Comparison of ENCODE assay signal across 15 cellular contexts in genomic region chr10:31886885-31887284, GRCh38.
"Had no signal": no experiment of that assay in that cellular context is flagged by ENCODE, and none has a peak within 500 bp of the region (broad histone marks: within the 10 kb centered on the region; RNA-seq: fewer than 3 reads in every experiment).

No MANE protein-coding gene starts in this region.

- ATAC-seq: effector memory CD8-positive, alpha-beta T cell; gastroesophageal sphincter; left lung had no signal

- H3K27me3 Mint-ChIP-seq: effector memory CD8-positive, alpha-beta T cell; memory B cell; progenitor cell of endocrine pancreas had no signal

- H3K4me3 ChIP-seq: gastroesophageal sphincter, left lung, sigmoid colon, stomach had no signal

- H3K27ac Mint-ChIP-seq: activated naive CD4-positive, alpha-beta T cell treated with anti-CD3 and anti-CD28 coated beads for 36 hours; activated T-helper 2 cell treated with anti-CD3 and anti-CD28 coated beads, Interferon-gamma antibody, Interleukin-2, Interleukin-4, amounts not matched to agents 10 μg/mL and 5 μg/mL and 100 μg/mL, durations not matched to agents 14 hours and 24 hours and 36 hours; memory B cell had no signal

- DNase-seq: activated CD4-positive, alpha-beta T cell treated with anti-CD3 and anti-CD28 coated beads, Interleukin-2, amount 50 U/mL, for 48 hours; activated naive CD4-positive, alpha-beta T cell treated with anti-CD3 and anti-CD28 coated beads for 36 hours; activated T-cell treated with anti-CD3 and anti-CD28 coated beads, Interleukin-2, amount 50 U/mL, for 1 hour; dermis blood vessel endothelial cell; effector memory CD8-positive, alpha-beta T cell; left lung; nephron progenitor cell; sigmoid colon; stimulated activated CD4-positive, alpha-beta T cell treated with anti-CD3 and anti-CD28 coated beads, Interleukin-1b, Interleukin-23, amount 100 ng/mL, for 48 hours; stomach; WERI-Rb-1 had no signal

- H3K27ac ChIP-seq: gastroesophageal sphincter, left lung, stomach, WERI-Rb-1 had no signal

- H3K9me3 Mint-ChIP-seq: activated naive CD4-positive, alpha-beta T cell treated with anti-CD3 and anti-CD28 coated beads for 36 hours; activated T-helper 2 cell treated with anti-CD3 and anti-CD28 coated beads, Interferon-gamma antibody, Interleukin-2, Interleukin-4, amounts not matched to agents 10 μg/mL and 5 μg/mL and 100 μg/mL, durations not matched to agents 14 hours and 24 hours and 36 hours; effector memory CD8-positive, alpha-beta T cell; memory B cell had no signal

- H3K27me3 ChIP-seq: gastroesophageal sphincter, left lung, sigmoid colon, stomach had no signal

- H3K4me3 Mint-ChIP-seq: activated naive CD4-positive, alpha-beta T cell treated with anti-CD3 and anti-CD28 coated beads for 36 hours; effector memory CD8-positive, alpha-beta T cell; memory B cell; nephron progenitor cell had no signal

- H3K9me3 ChIP-seq: gastroesophageal sphincter, left lung, sigmoid colon, stomach had no signal

- H3K36me3 ChIP-seq: gastroesophageal sphincter, left lung, sigmoid colon, stomach, WERI-Rb-1 had no signal
